22 cellular contexts compared by ENCODE assay signal in genomic region chr5:2254880-2255750, GRCh38.
"Had no signal": no experiment of that assay in that cellular context is flagged by ENCODE, and none has a peak within 500 bp of the region (broad histone marks: within the 10 kb centered on the region; RNA-seq: fewer than 3 reads in every experiment).

No MANE protein-coding gene starts in this region.

- H3K4me1 ChIP-seq: colonic mucosa, gastroesophageal sphincter, suprapubic skin, tibial artery, upper lobe of right lung had no signal

- H3K9me3 Mint-ChIP-seq: activated T-cell treated with anti-CD3 and anti-CD28 coated beads, Interleukin-2, amount 50 U/mL, for 72 hours; naive thymus-derived CD8-positive, alpha-beta T cell had no signal

- H3K27ac ChIP-seq: colonic mucosa, gastroesophageal sphincter, ovary, suprapubic skin, tibial artery, upper lobe of right lung had no signal

- H3K36me3 ChIP-seq: colonic mucosa, gastroesophageal sphincter, ovary, suprapubic skin, tibial artery, upper lobe of right lung had no signal

- H3K27ac Mint-ChIP-seq: activated naive CD8-positive, alpha-beta T cell; activated T-cell treated with anti-CD3 and anti-CD28 coated beads, Interleukin-2, amount 50 U/mL, for 72 hours; progenitor cell of endocrine pancreas had no signal

- H3K27me3 ChIP-seq: colonic mucosa, ovary, suprapubic skin, tibial artery, upper lobe of right lung had no signal

- H3K9me3 ChIP-seq: colonic mucosa, gastroesophageal sphincter, ovary, suprapubic skin, tibial artery, upper lobe of right lung had no signal

- H3K4me3 ChIP-seq: colonic mucosa, gastroesophageal sphincter, ovary, smooth muscle cell, suprapubic skin, tibial artery, upper lobe of right lung had no signal

- ATAC-seq: activated T-cell treated with anti-CD3 and anti-CD28 coated beads, Interleukin-2, amount 50 U/mL, for 72 hours; gastroesophageal sphincter; naive thymus-derived CD8-positive, alpha-beta T cell; upper lobe of right lung had no signal

- H3K4me2 ChIP-seq: smooth muscle cell had no signal

- H3K4me3 Mint-ChIP-seq: activated naive CD8-positive, alpha-beta T cell; activated T-cell treated with anti-CD3 and anti-CD28 coated beads, Interleukin-2, amount 50 U/mL, for 72 hours; naive thymus-derived CD8-positive, alpha-beta T cell had no signal

- DNase-seq: activated CD4-positive, alpha-beta T cell treated with anti-CD3 and anti-CD28 coated beads for 4 hours; activated CD4-positive, alpha-beta T cell treated with anti-CD3 and anti-CD28 coated beads, Interleukin-2, amount 50 U/mL, for 4 hours; activated CD4-positive, CD25-positive, alpha-beta regulatory T cell; activated naive CD4-positive, alpha-beta T cell treated with Interleukin-2 at 50 U/mL for 16 hours; activated T-cell treated with anti-CD3 and anti-CD28 coated beads for 4 hours; activated T-cell treated with anti-CD3 and anti-CD28 coated beads, Interleukin-2, amount 50 U/mL, for 72 hours; anterior cingulate cortex; colonic mucosa; effector memory CD4-positive, alpha-beta T cell; hypothalamus; naive thymus-derived CD8-positive, alpha-beta T cell; ovary; stimulated activated CD4-positive, alpha-beta T cell treated with anti-CD3 and anti-CD28 coated beads, Interleukin-15, amount 100 ng/mL, for 24 hours; stimulated activated CD4-positive, alpha-beta T cell treated with anti-CD3 and anti-CD28 coated beads, Interleukin-2, amount 100 ng/mL, for 24 hours; stimulated activated naive CD4-positive, alpha-beta T cell; tibial artery; upper lobe of right lung had no signal

- H3K36me3 Mint-ChIP-seq: activated naive CD8-positive, alpha-beta T cell; naive thymus-derived CD8-positive, alpha-beta T cell had no signal
